In genomic region chr20:43691928-43692524, GRCh38 we compare ENCODE assay signal across 8 cellular contexts. TPM values are rescaled to one million over a fixed set of nuclear protein-coding genes. Genes with fewer than 3 reads are reported as not detected.
DNase-seq lines count a peak whose midpoint lies in the region; ATAC-seq and TF ChIP-seq lines count a peak whose summit lies in the region.

No MANE protein-coding gene starts in this region.

- DNase-seq in DMS 273 (lab: John Stamatoyannopoulos, UW; ENCODE audit: unreplicated experiment) (peak; percentile 81), HEK293T (ENCODE audit: extremely low spot score) (peak; percentile 56), RPMI7951 (ENCODE audit: low read depth) (peak; percentile 60), iPS-NIHi11 (ENCODE audit: low spot score) (peak; percentile 71), H4 (ENCODE audit: low spot score) (no peak)
- peak; percentile 20 for DNase-seq in activated T-helper 9 cell treated with anti-CD3 and anti-CD28 coated beads, Interleukin-2, amount 50 U/mL, for 16 hours (ENCODE audit: low read depth)
- DNase-seq in stimulated activated CD4-positive, alpha-beta T cell treated with anti-CD3 and anti-CD28 coated beads, TNF-alpha, amount 100 ng/mL, for 48 hours (ENCODE audit: low read depth in 3 of 3): peak; percentile 32 to 59 (median 41)

- POLR2A ChIA-PET in HEK293T (lab: Yijun Ruan, JAX): interaction anchor here (0.6 to 0.7 kb wide), 2 partner anchors 25 to 107 kb away, joined by 3 to 4 read pairs; no protein-coding TSS in a partner anchor

- CTCF ChIA-PET in HEK293T (lab: Yijun Ruan, JAX): interaction anchor here (1.0 to 1.1 kb wide), 2 partner anchors 12 to 154 kb away, joined by 4 to 7 read pairs; no protein-coding TSS in a partner anchor

- ATAC-seq in GM18870 (IDR thresholded peaks at IDR 0.05; ENCODE audit: unreplicated experiment): no peak

TF ChIP-seq in HEK293T, 16 proteins besides CTCF, POLR2A, EP300 and RAD21:
- TF ChIP-seq TARDBP (IDR thresholded peaks at IDR 0.05): no peak
- no peak for TF ChIP-seq PKNOX1 (IDR thresholded peaks at IDR 0.05)
- TF ChIP-seq ELF4 (IDR thresholded peaks at IDR 0.05): no peak
- no peak for TF ChIP-seq ARNT (IDR thresholded peaks at IDR 0.05)
- TF ChIP-seq FOXK2 (IDR thresholded peaks at IDR 0.05): no peak
- no peak for TF ChIP-seq LEF1 (IDR thresholded peaks at IDR 0.05; ENCODE audit: borderline replicate concordance)
- TF ChIP-seq CTBP1 (IDR thresholded peaks at IDR 0.05; ENCODE audit: borderline replicate concordance): no peak
- no peak for TF ChIP-seq HDGF (IDR thresholded peaks at IDR 0.05; ENCODE audit: borderline replicate concordance)
- no peak for TF ChIP-seq FOXA1 (IDR thresholded peaks at IDR 0.05)
- TF ChIP-seq FOXM1 (IDR thresholded peaks at IDR 0.05; ENCODE audit: borderline replicate concordance): no peak
- TF ChIP-seq L3MBTL2 (conservative IDR thresholded peaks at IDR 0.05): no peak
- no peak for TF ChIP-seq NFRKB (IDR thresholded peaks at IDR 0.05)
- no peak for TF ChIP-seq SUZ12 (IDR thresholded peaks at IDR 0.05)
- TF ChIP-seq BHLHE40 (IDR thresholded peaks at IDR 0.05; ENCODE audit: borderline replicate concordance): no peak
- TF ChIP-seq SP1 (IDR thresholded peaks at IDR 0.05): no peak
- TF ChIP-seq ZNF384 (IDR thresholded peaks at IDR 0.05): no peak

RNA-seq across cellular contexts. Expression of gene MYBL2, which starts 25.1 kb away (rescaled TPM):
- 53.1 and 53.5 TPM in 2 replicates for total RNA-seq in RPMI7951 (2014; rRNA removed; shearing (Covaris generic))
- total RNA-seq in H4 (2014; rRNA removed; shearing (Covaris generic)): 21.3 and 40.8 TPM in 2 replicates

RNA-seq across cellular contexts. Expression of gene GTSF1L, which starts 34.8 kb away (rescaled TPM):
- total RNA-seq in RPMI7951 (2014; rRNA removed; shearing (Covaris generic)): not detected in 2 replicates
- total RNA-seq in H4 (2014; rRNA removed; shearing (Covaris generic)): not detected in 2 replicates
